In genomic region chr7:117808910-117809705, GRCh38 we compare ENCODE assay signal across 14 cellular contexts.
A peak's percentile ranks its signal among the peaks of the same experiment; 100 is the strongest.
DNase-seq lines count a peak whose midpoint lies in the region; ATAC-seq and TF ChIP-seq lines count a peak whose summit lies in the region.
"Had no signal": no experiment of that assay in that cellular context is flagged by ENCODE, and none has a peak within 500 bp of the region (broad histone marks: within the 10 kb centered on the region; RNA-seq: fewer than 3 reads in every experiment).

No MANE protein-coding gene starts in this region.

- no peak overlapping the region for H2AFZ ChIP-seq in OCI-LY7 (ENCODE audit: low read length)

- intact Hi-C loops in OCI-LY7 (cut with micrococcal nuclease; ENCODE audit: unreplicated experiment): no loop called here

- no peaks in the 10 kb centered on the region for H3K9me2 ChIP-seq in OCI-LY7 (ENCODE audit: insufficient read depth, low read length)

- H3K9me3 ChIP-seq in adipocyte (ENCODE audit: control insufficient read depth, low read length): no peaks in the 10 kb centered on the region
- H3K9me3 ChIP-seq in iPS-20b (ENCODE audit: insufficient read depth, low read depth, low read length): no peaks in the 10 kb centered on the region
- no peaks in the 10 kb centered on the region for H3K9me3 ChIP-seq in OCI-LY7 (ENCODE audit: low read length)

- peak; percentile 27 for DNase-seq in DMS153 (lab: John Stamatoyannopoulos, UW)
- DNase-seq in DMS153 treated with DMSO at 0.1 percent for 48 hours (lab: John Stamatoyannopoulos, UW; ENCODE audit: unreplicated experiment): no peak
- no peak for DNase-seq in adipocyte (ENCODE audit: low read depth)
- no peak for DNase-seq in OCI-LY7 (ENCODE audit: low spot score)
- no peak for DNase-seq in SKM-1 (lab: John Stamatoyannopoulos, UW; ENCODE audit: unreplicated experiment)
- DNase-seq: activated effector memory CD4-positive, alpha-beta T cell treated with anti-CD3 and anti-CD28 coated beads, Interleukin-2, amount 50 U/mL, for 16 hours; brain microvascular endothelial cell; CD4-positive, alpha-beta memory T cell; left colon; SHP77 treated with DMSO at 0.1 percent for 48 hours had no signal

- H3K79me2 ChIP-seq in OCI-LY7 (ENCODE audit: insufficient read depth, low read depth, low read length): no peaks in the 10 kb centered on the region

- BruUV-seq in OCI-LY7 (replicated peaks; lab: Mats Ljungman, UMichigan): no TSS peak

- CTCF ChIA-PET in OCI-LY7 (lab: Charles Lee; ENCODE audit: unreplicated experiment): no interaction called here

- no peak for TF ChIP-seq CTCF in OCI-LY7 (conservative IDR thresholded peaks at IDR 0.05; ENCODE audit: low read length)

- peaks cover 20% of the 10 kb centered on the region for H3K4me1 ChIP-seq in adipocyte (ENCODE audit: control insufficient read depth, insufficient read depth, low read length)
- peaks cover 40% of the 10 kb centered on the region for H3K4me1 ChIP-seq in iPS-20b (ENCODE audit: insufficient read depth, low read length)
- no peaks in the 10 kb centered on the region for H3K4me1 ChIP-seq in urinary bladder (ENCODE audit: insufficient read depth)
- H3K4me1 ChIP-seq in OCI-LY7 (ENCODE audit: insufficient read depth, low read length, poor library complexity, severe bottlenecking): no peaks in the 10 kb centered on the region

- WGBS in urinary bladder: 69% methylated on average over 2 of the region's 2 CpGs

- H3K27me3 ChIP-seq in adipocyte (replicated peaks; ENCODE audit: control insufficient read depth, insufficient read depth, low read length) (no peaks in the 10 kb centered on the region), iPS-20b (ENCODE audit: insufficient read depth, low read length) (no peaks in the 10 kb centered on the region)
- H3K27me3 ChIP-seq: brain microvascular endothelial cell had no signal

- H3K4me3 ChIP-seq in adipocyte (ENCODE audit: low read length) (peak overlapping the region; percentile 59), iPS-20b (ENCODE audit: low read length) (no peak overlapping the region), urinary bladder (ENCODE audit: low read depth, low read length) (no peak overlapping the region), OCI-LY7 (ENCODE audit: low read depth, low read length, poor library complexity, severe bottlenecking) (no peak overlapping the region)

- POLR2A ChIA-PET in OCI-LY7 (lab: Charles Lee): no interaction called here

- H3K9ac ChIP-seq in adipocyte (ENCODE audit: low read length): no peak overlapping the region
- H3K9ac ChIP-seq in iPS-20b (ENCODE audit: low read depth, low read length): peak overlapping the region; percentile 66; the same call in 1 of the 2 replicates

- H4K20me1 ChIP-seq in OCI-LY7 (ENCODE audit: insufficient read depth, low read length): no peaks in the 10 kb centered on the region

- H3K27ac ChIP-seq in iPS-20b (ENCODE audit: low read length) (peak overlapping the region; percentile 78), urinary bladder (ENCODE audit: low read depth) (peak overlapping the region; percentile 38), OCI-LY7 (ENCODE audit: low read depth, low read length, poor library complexity, severe bottlenecking) (no peak overlapping the region)
- H3K27ac ChIP-seq: 22Rv1, brain microvascular endothelial cell had no signal

- ATAC-seq in HG03521 (IDR thresholded peaks at IDR 0.05; ENCODE audit: unreplicated experiment): no peak

- H3K36me3 ChIP-seq in adipocyte (ENCODE audit: control insufficient read depth, insufficient read depth, low read length, severe bottlenecking): no peaks in the 10 kb centered on the region
- H3K36me3 ChIP-seq in iPS-20b (ENCODE audit: insufficient read depth, low read depth, low read length): peaks cover 6% of the 10 kb centered on the region; the same call in 1 of the 2 replicates
- no peaks in the 10 kb centered on the region for H3K36me3 ChIP-seq in urinary bladder (ENCODE audit: insufficient read depth)
- no peaks in the 10 kb centered on the region for H3K36me3 ChIP-seq in OCI-LY7 (ENCODE audit: insufficient read depth, low read length)
- H3K36me3 ChIP-seq: brain microvascular endothelial cell had no signal

- no peak overlapping the region for H3K4me2 ChIP-seq in OCI-LY7 (ENCODE audit: low read length)
